ENCODE assay signal across 29 cellular contexts in the genomic region with DNA sequence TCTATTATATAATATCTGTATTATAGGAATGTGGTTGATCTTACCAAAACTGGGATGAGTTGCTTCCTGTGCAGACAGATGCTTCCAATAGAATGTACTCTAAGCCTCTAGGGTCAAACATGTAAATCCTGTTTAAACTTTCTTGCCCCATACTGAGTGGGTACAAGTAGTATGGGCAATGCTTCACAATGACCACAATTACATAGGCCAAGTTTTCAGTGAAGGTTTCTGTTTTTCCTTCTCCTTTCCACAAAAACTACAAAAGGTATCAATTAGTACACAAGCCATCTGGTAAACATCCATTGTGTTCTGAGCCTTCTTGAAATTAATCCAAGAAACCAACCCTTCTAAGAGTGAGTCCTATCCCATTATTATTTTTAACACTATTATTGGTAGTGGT.
"Had no signal": no experiment of that assay in that cellular context is flagged by ENCODE, and none has a peak within 500 bp of the region (broad histone marks: within the 10 kb centered on the region; RNA-seq: fewer than 3 reads in every experiment).

No MANE protein-coding gene starts in this region.

- H3K9me3 ChIP-seq: ascending aorta, breast epithelium, colonic mucosa, esophagus squamous epithelium, gastroesophageal sphincter, heart right ventricle had no signal

- ATAC-seq: activated naive CD4-positive, alpha-beta T cell treated with anti-CD3 and anti-CD28 coated beads, Interleukin-2, amount 50 U/mL, for 72 hours; activated T-cell treated with anti-CD3 and anti-CD28 coated beads, Interleukin-2, amount 50 U/mL, for 72 hours; gastroesophageal sphincter; heart right ventricle; T-cell had no signal

- H3K4me1 ChIP-seq: colonic mucosa had no signal

- H3K27me3 ChIP-seq: ascending aorta, breast epithelium, cardiac muscle cell, colonic mucosa, gastroesophageal sphincter had no signal

- H3K27ac ChIP-seq: ascending aorta, breast epithelium, cardiac muscle cell, colonic mucosa, epithelial cell of prostate, esophagus squamous epithelium, gastroesophageal sphincter, heart right ventricle had no signal

- H3K4me3 ChIP-seq: ascending aorta, breast epithelium, cardiac muscle cell, colonic mucosa, esophagus squamous epithelium, gastroesophageal sphincter, heart right ventricle had no signal

- DNase-seq: activated CD4-positive, alpha-beta memory T cell treated with anti-CD3 and anti-CD28 coated beads, Interleukin-2, amount 10 ng/mL, durations not matched to agents 7 days and 5 days; activated CD4-positive, alpha-beta T cell treated with anti-CD3 and anti-CD28 coated beads for 4 hours; activated CD4-positive, alpha-beta T cell treated with anti-CD3 and anti-CD28 coated beads, Interleukin-2, amount 10 ng/mL, durations not matched to agents 7 days and 5 days; activated CD4-positive, alpha-beta T cell treated with anti-CD3 and anti-CD28 coated beads, Interleukin-2, amount 50 U/mL, for 4 hours; activated CD4-positive, CD25-positive, alpha-beta regulatory T cell; activated CD4-positive, CD25-positive, alpha-beta regulatory T cell treated with anti-CD3 and anti-CD28 coated beads, Interleukin-2, amount 50 U/mL, for 72 hours; activated CD8-positive, alpha-beta memory T cell treated with anti-CD3 and anti-CD28 coated beads, Interleukin-2, amount 50 U/mL, for 48 hours; activated gamma-delta T cell; activated naive CD4-positive, alpha-beta T cell; activated naive CD4-positive, alpha-beta T cell treated with anti-CD3 and anti-CD28 coated beads, Interleukin-2, amount 10 ng/mL, durations not matched to agents 7 days and 5 days; activated naive CD8-positive, alpha-beta T cell treated with anti-CD3 and anti-CD28 coated beads, Interleukin-2, amount 10 ng/mL, durations not matched to agents 7 days and 5 days; activated T-cell treated with anti-CD3 and anti-CD28 coated beads for 4 hours; activated T-cell treated with anti-CD3 and anti-CD28 coated beads, Interleukin-2, amount 50 U/mL, for 24 hours; activated T-cell treated with anti-CD3 and anti-CD28 coated beads, Interleukin-2, amount 50 U/mL, for 72 hours; central memory CD4-positive, alpha-beta T cell; cerebellar nuclear complex; colonic mucosa; effector CD8-positive, alpha-beta T cell; esophagus squamous epithelium; foreskin melanocyte; heart right ventricle; T-cell; T1000 had no signal

- H3K36me3 ChIP-seq: ascending aorta, breast epithelium, cardiac muscle cell, colonic mucosa, gastroesophageal sphincter had no signal
